Comparison of ENCODE assay signal across 9 cellular contexts in the genomic region with DNA sequence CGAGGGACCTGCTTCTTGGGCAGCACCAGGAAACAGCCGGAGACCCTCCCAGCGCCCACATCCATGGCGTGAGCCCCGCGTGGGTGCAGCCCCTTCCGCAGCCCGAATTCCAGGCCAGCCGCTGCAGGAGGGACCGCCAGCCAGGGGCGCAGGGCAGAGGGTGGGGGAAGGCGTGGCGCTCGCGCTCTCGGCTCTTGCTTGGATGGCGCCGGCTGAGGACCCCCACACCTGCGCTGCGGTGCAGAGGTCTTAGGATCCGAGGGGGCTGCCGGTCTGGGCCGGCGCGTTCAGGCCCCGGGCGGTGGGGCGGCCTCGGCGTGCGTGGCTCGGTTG. TPM values are rescaled to one million over a fixed set of nuclear protein-coding genes. Genes with fewer than 3 reads are reported as not detected.
DNase-seq lines count a peak whose midpoint lies in the region; ATAC-seq, FAIRE-seq and TF ChIP-seq lines count a peak whose summit lies in the region.
"Had no signal": no experiment of that assay in that cellular context is flagged by ENCODE, and none has a peak within 500 bp of the region (broad histone marks: within the 10 kb centered on the region; RNA-seq: fewer than 3 reads in every experiment).

No MANE protein-coding gene starts in this region.

- DNase-seq in CD4-positive, alpha-beta T cell, result no peak
- DNase-seq in Karpas-422, result no peak
- DNase-seq in esophagus squamous epithelium (lab: John Stamatoyannopoulos, UW), result no peak
- peak in 4 of 6 donors; percentile 46 to 86 (median 71) for DNase-seq in pancreas
- DNase-seq in HUDEP-2 (lab: John Stamatoyannopoulos, UW; ENCODE audit: unreplicated experiment in 76 of 76), result no peak
- no peak for DNase-seq in GM20000 (ENCODE audit: low spot score)
- DNase-seq in EL, result no peak
- no peak for DNase-seq in activated CD4-positive, alpha-beta T cell treated with anti-CD3 and anti-CD28 coated beads, Interleukin-2, amount 50 U/mL, for 48 hours

- POLR2A ChIA-PET in CD4-positive, alpha-beta T cell (lab: Charles Lee), result interaction anchor here (1.8 to 2.0 kb wide), 3 partner anchors 26 to 245 kb away, joined by 6 to 18 read pairs (median 17); partner anchors contain the start of genes ACTG1, NDUFAF8 and TEPSIN

- no peaks in the 10 kb centered on the region for H3K79me2 ChIP-seq in Karpas-422 (ENCODE audit: low read length)

- no peak for TF ChIP-seq CTCF in CD4-positive, alpha-beta T cell (IDR thresholded peaks at IDR 0.05)
- TF ChIP-seq CTCF in esophagus squamous epithelium (IDR thresholded peaks at IDR 0.05), result no peak
- TF ChIP-seq CTCF in pancreas (IDR thresholded peaks at IDR 0.05), result no peak
- TF ChIP-seq CTCF in GM20000 (IDR thresholded peaks at IDR 0.05; ENCODE audit: extremely low read depth, missing control alignments), result no peak

- H3K4me3 ChIP-seq in Karpas-422 (ENCODE audit: low read length), result no peak overlapping the region
- H3K4me3 ChIP-seq in esophagus squamous epithelium, result peak overlapping the region; percentile 21 to 68 (median 36)
- peak overlapping the region in 3 of 4 donors; percentile 23 to 45 (median 43) for H3K4me3 ChIP-seq in pancreas

- H3K4me1 Mint-ChIP-seq in CD4-positive, alpha-beta T cell (ENCODE audit: low read depth), result peaks cover 7% of the 10 kb centered on the region

- H3K9me3 ChIP-seq in CD4-positive, alpha-beta T cell (ENCODE audit: control insufficient read depth, low read length), result no peaks in the 10 kb centered on the region
- H3K9me3 ChIP-seq in Karpas-422 (ENCODE audit: low read length) (no peaks in the 10 kb centered on the region), esophagus squamous epithelium (no peaks in the 10 kb centered on the region), pancreas (no peaks in the 10 kb centered on the region)

- peaks cover 25% of the 10 kb centered on the region for H3K27me3 ChIP-seq in CD4-positive, alpha-beta T cell (ENCODE audit: control insufficient read depth, insufficient read depth, low read length)
- no peaks in the 10 kb centered on the region for H3K27me3 ChIP-seq in Karpas-422 (ENCODE audit: low read length)
- peaks cover 0 to 36% (median 0%) of the 10 kb centered on the region in 4 donors for H3K27me3 ChIP-seq in esophagus squamous epithelium
- H3K27me3 ChIP-seq in pancreas, result no peaks in the 10 kb centered on the region

- H3K9me2 ChIP-seq in Karpas-422 (replicated peaks; ENCODE audit: insufficient read depth, low read length), result no peaks in the 10 kb centered on the region

- WGBS in esophagus squamous epithelium, 2 donors, result no CpG with 5 or more reads among the region's 32 CpGs
- 18 to 47% methylated on average over 31 to 32 of the region's 32 CpGs for WGBS in pancreas, 2 donors

- H3K27me3 Mint-ChIP-seq in CD4-positive, alpha-beta T cell, result peaks cover 24% of the 10 kb centered on the region

- H3K4me1 ChIP-seq in Karpas-422 (ENCODE audit: low read length) (peaks cover 9% of the 10 kb centered on the region), esophagus squamous epithelium (peaks cover 46 to 72% (median 47%) of the 10 kb centered on the region in 3 donors), pancreas (peaks cover 5 to 20% (median 11%) of the 10 kb centered on the region in 3 donors)

- no peak for FAIRE-seq in pancreas (lab: Jason Lieb, UNC)

- no peak overlapping the region for H3K9ac ChIP-seq in Karpas-422 (ENCODE audit: low read length)

- no peak overlapping the region for H2AFZ ChIP-seq in Karpas-422 (ENCODE audit: low read length)

- ATAC-seq in CD4-positive, alpha-beta T cell (ENCODE audit: poor library complexity), result peak; percentile 1
- ATAC-seq in pancreas, result peak; percentile 0 to 2 (median 1)

- intact Hi-C loops in CD4-positive, alpha-beta T cell (cut with DNase I, micrococcal nuclease), result loop anchor here (1.0 to 10.0 kb wide), 11 partner anchors 69 to 1339 kb away; partner anchors contain the start of genes FAAP100 (in 2 of the 2), BAHCC1 (in 1 of the 2), CHMP6 (in 1 of the 2) and EIF4A3 (in 1 of the 2)
- intact Hi-C loops in esophagus squamous epithelium (cut with DNase I), result loop anchor here (5.0 to 10.0 kb wide), 3 partner anchors 82 to 232 kb away; partner anchors contain the start of gene SLC38A10
- intact Hi-C loops in pancreas (cut with DNase I), result loop anchor here in 2 of 3 donors (5.0 to 10.0 kb wide), 4 partner anchors 79 to 229 kb away; no protein-coding TSS in a partner anchor

- H3K9me3 Mint-ChIP-seq in CD4-positive, alpha-beta T cell, result no peaks in the 10 kb centered on the region
- H3K9me3 Mint-ChIP-seq: effector memory CD8-positive, alpha-beta T cell had no signal

- no peaks in the 10 kb centered on the region for H3K36me3 Mint-ChIP-seq in CD4-positive, alpha-beta T cell (ENCODE audit: low read depth)

- no peaks in the 10 kb centered on the region for H4K20me1 ChIP-seq in Karpas-422 (ENCODE audit: insufficient read depth, low read depth, low read length)

- TF ChIP-seq POLR2A in esophagus squamous epithelium (IDR thresholded peaks at IDR 0.05), result no peak

- H3K27ac ChIP-seq in CD4-positive, alpha-beta T cell (ENCODE audit: low read depth, low read length), result no peak overlapping the region
- H3K27ac ChIP-seq in Karpas-422 (ENCODE audit: low read length) (no peak overlapping the region), esophagus squamous epithelium (peak overlapping the region in 2 of 4 donors; percentile 5 to 17), pancreas (peak overlapping the region; percentile 43 to 62 (median 48))

- no peak overlapping the region for H3K27ac Mint-ChIP-seq in CD4-positive, alpha-beta T cell
- H3K27ac Mint-ChIP-seq: effector memory CD8-positive, alpha-beta T cell had no signal

- H3K36me3 ChIP-seq in Karpas-422 (ENCODE audit: insufficient read depth, low read length) (no peaks in the 10 kb centered on the region), esophagus squamous epithelium (no peaks in the 10 kb centered on the region), pancreas (no peaks in the 10 kb centered on the region)

- peak overlapping the region; percentile 69 for H3K4me2 ChIP-seq in Karpas-422 (ENCODE audit: low read depth, low read length, poor library complexity, severe bottlenecking)

- CTCF ChIA-PET in CD4-positive, alpha-beta T cell (lab: Charles Lee), result interaction anchor here (0.6 to 2.5 kb wide), 7 partner anchors 30 to 398 kb away, joined by 3 to 14 read pairs (median 5); partner anchors contain the start of genes ACTG1 and SLC38A10

- H3K4me3 Mint-ChIP-seq in CD4-positive, alpha-beta T cell, result no peak overlapping the region

RNA-seq across cellular contexts. Expression of gene ACTG1, which starts 28.8 kb away (rescaled TPM):
- total RNA-seq in CD4-positive, alpha-beta T cell, result 1,000 to 10,000 TPM; 1,296 to 1,318 TPM
- 2,634 and 2,913 TPM in 2 replicates for total RNA-seq in Karpas-422 (2014; rRNA removed; shearing (Covaris generic); ENCODE audit: low replicate concordance)
- total RNA-seq in esophagus squamous epithelium (1,000 to 10,000 TPM; 3,349 to 6,664 (median 4,433) TPM), pancreas (1,000 to 10,000 TPM; 1,458 to 2,872 (median 2,024) TPM)
- polyA plus RNA-seq in pancreas, result 1,000 to 10,000 TPM in 1 of 2 donors, 100 to 1,000 TPM in 1; 889 to 1,003 TPM

RNA-seq across cellular contexts. Expression of gene FSCN2, which starts 44.3 kb away (rescaled TPM):
- 1 to 10 TPM; 1.0 to 1.1 TPM for total RNA-seq in CD4-positive, alpha-beta T cell
- 0.63 and 1.2 TPM in 2 replicates for total RNA-seq in Karpas-422 (2014; rRNA removed; shearing (Covaris generic); ENCODE audit: low replicate concordance)
- total RNA-seq in esophagus squamous epithelium (1 to 10 TPM in 3 of 4 donors, not detected in 1; 1.1 to 2.3 (median 1.8) TPM), pancreas (10 to 100 TPM in 4 of 6 donors, 1 to 10 TPM in 2; 7.9 to 11.9 (median 10.7) TPM)
- 10 to 100 TPM in 1 of 2 donors, 1 to 10 TPM in 1; 2.5 to 15.3 TPM for polyA plus RNA-seq in pancreas

Comparison
In these comparisons a context has a peak if more than half of its experiments do, and no peak if none do; other contexts are left out.
1. DNase-seq: peak in pancreas (4 of 6); none in CD4-positive, alpha-beta T cell (0 of 10), Karpas-422 (single experiment), esophagus squamous epithelium (single experiment), HUDEP-2 (0 of 76), GM20000 (single experiment), EL (single experiment) and activated CD4-positive, alpha-beta T cell treated with anti-CD3 and anti-CD28 coated beads, Interleukin-2, amount 50 U/mL, for 48 hours (0 of 2).
2. H3K27ac ChIP-seq: peak in pancreas (4 of 4); none in CD4-positive, alpha-beta T cell (single experiment) and Karpas-422 (single experiment).